ENCODE assay signal across 9 cellular contexts in genomic region chr7:127348247-127348631, GRCh38. TPM values are rescaled to one million over a fixed set of nuclear protein-coding genes. Genes with fewer than 3 reads are reported as not detected.
DNase-seq lines count a peak whose midpoint lies in the region; ATAC-seq and TF ChIP-seq lines count a peak whose summit lies in the region.
"Had no signal": no experiment of that assay in that cellular context is flagged by ENCODE, and none has a peak within 500 bp of the region (broad histone marks: within the 10 kb centered on the region; RNA-seq: fewer than 3 reads in every experiment).

No MANE protein-coding gene starts in this region.

- in situ Hi-C loops in IMR-90 (cut with MboI; ENCODE audit: low sequenced_read_pairs): no loop called here
- in situ Hi-C loops in KBM-7 (cut with MboI; ENCODE audit: low pct_unique_long_range_greater_than_20kb, low sequenced_read_pairs): no loop called here

- POLR2A ChIA-PET in AG04450 (lab: Yijun Ruan, JAX): interaction anchor here (1.2 kb wide), 1 partner anchor 44 kb away, joined by 4 read pairs; the partner anchor contains the start of gene ZNF800
- POLR2A ChIA-PET in IMR-90 (lab: Charles Lee; ENCODE audit: unreplicated experiment): no interaction called here

- WGBS in IMR-90 (ENCODE audit: extremely low coverage in 2 of 2, insufficient read length in 1 of 2), 2 experiments: no CpG with 5 or more reads among the region's 3 CpGs

- no peaks in the 10 kb centered on the region; the same call in 1 of the 2 replicates for H3K9me3 ChIP-seq in AG04450 (ENCODE audit: control insufficient read depth, insufficient read depth, low read length)
- no peaks in the 10 kb centered on the region for H3K9me3 ChIP-seq in IMR-90 (ENCODE audit: control insufficient read depth, insufficient read depth, low read length)
- H3K9me3 ChIP-seq: gastroesophageal sphincter had no signal

- H3K27ac ChIP-seq in AG04450 (ENCODE audit: low read depth, low read length) (no peak overlapping the region), IMR-90 (ENCODE audit: insufficient read depth, low read length) (no peak overlapping the region)
- H3K27ac ChIP-seq: gastroesophageal sphincter had no signal

- H4K20me1 ChIP-seq in IMR-90 (ENCODE audit: insufficient read depth, low read length): no peaks in the 10 kb centered on the region

- no peak overlapping the region for H2BK5ac ChIP-seq in IMR-90 (ENCODE audit: low read depth, low read length, poor library complexity, severe bottlenecking)

- TF ChIP-seq CTCF in AG04450 (IDR thresholded peaks at IDR 0.05; ENCODE audit: low read depth, low read length) (no peak), IMR-90 (conservative IDR thresholded peaks at IDR 0.05; ENCODE audit: low read depth, low read length) (no peak), cardiac fibroblast (IDR thresholded peaks at IDR 0.05; ENCODE audit: low read depth, low read length) (no peak)

- no peaks in the 10 kb centered on the region for H3K27me3 Mint-ChIP-seq in naive B cell

- no peak overlapping the region for H4K8ac ChIP-seq in IMR-90 (ENCODE audit: low read depth in 2 of 2, low read length in 2 of 2)

- H3K36me3 ChIP-seq in IMR-90 (ENCODE audit: control insufficient read depth, insufficient read depth, low read length): peaks cover 1% of the 10 kb centered on the region; the same call in 1 of the 2 replicates

- BruUV-seq in IMR-90 (replicated peaks; lab: Mats Ljungman, UMichigan): no TSS peak

- H3K4ac ChIP-seq in IMR-90 (ENCODE audit: low read depth, low read length): no peak overlapping the region

- H2BK15ac ChIP-seq in IMR-90 (ENCODE audit: low read depth, low read length): no peak overlapping the region

- no peaks in the 10 kb centered on the region; a peak in 1 of 4 replicates for H3K79me1 ChIP-seq in IMR-90 (ENCODE audit: low read depth in 1 of 2, low read length in 2 of 2)

- dilution Hi-C loops in IMR-90 (cut with HindIII; ENCODE audit: low sequenced_read_pairs, unreplicated experiment): no loop called here

- no peak overlapping the region for H2BK120ac ChIP-seq in IMR-90 (ENCODE audit: low read depth, low read length)

- no peak overlapping the region for H3K56ac ChIP-seq in IMR-90 (ENCODE audit: extremely low read depth, insufficient read depth, low read length)

- peak overlapping the region; percentile 39; the same call in 1 of the 2 replicates for H3K9ac ChIP-seq in IMR-90 (ENCODE audit: low read depth, low read length)

- H2AK9ac ChIP-seq in IMR-90 (replicated peaks; ENCODE audit: low read depth, low read length, poor library complexity): no peak overlapping the region

- peak overlapping the region in 3 of 6 donors; percentile 17 to 86 (median 32) for H3K27ac Mint-ChIP-seq in naive B cell

- no peak overlapping the region for H2BK20ac ChIP-seq in IMR-90 (ENCODE audit: low read depth, low read length)

- no peaks in the 10 kb centered on the region for H3K36me3 Mint-ChIP-seq in naive B cell

- no peak overlapping the region for H4K5ac ChIP-seq in IMR-90 (ENCODE audit: low read depth, low read length)

- no peak overlapping the region for H2AFZ ChIP-seq in IMR-90 (replicated peaks; ENCODE audit: low read length, poor library complexity)

- H3K9me3 Mint-ChIP-seq in naive B cell: no peaks in the 10 kb centered on the region

- no peak overlapping the region for H3K14ac ChIP-seq in IMR-90 (replicated peaks; ENCODE audit: low read depth, low read length)

- H3K9me1 ChIP-seq in IMR-90 (ENCODE audit: insufficient read depth, low read length): peaks cover 4% of the 10 kb centered on the region; the same call in 1 of the 2 replicates

- peak overlapping the region; percentile 55 for H3K4me3 ChIP-seq in AG04450 (ENCODE audit: low read depth, low read length)
- H3K4me3 ChIP-seq in IMR-90 (ENCODE audit: insufficient read depth, low read depth, low read length): peak overlapping the region; percentile 33
- H3K4me3 ChIP-seq in cardiac fibroblast (replicated peaks in 1 of 2; ENCODE audit: low read depth in 2 of 2, low read length in 2 of 2): peak overlapping the region; percentile 39 to 46

- TF ChIP-seq POLR2A in IMR-90 (IDR thresholded peaks at IDR 0.05; ENCODE audit: low read depth, low read length): no peak

- peak overlapping the region; percentile 91 for H3K4me2 ChIP-seq in IMR-90 (ENCODE audit: low read depth, low read length)

- intact Hi-C loops in IMR-90 (cut with micrococcal nuclease): loop anchor here (2.0 to 5.0 kb wide), 3 partner anchors 44 to 859 kb away; partner anchors contain the start of gene ZNF800

- H2AK5ac ChIP-seq in IMR-90 (ENCODE audit: low read depth, low read length): no peak overlapping the region

- H3K23ac ChIP-seq in IMR-90 (ENCODE audit: low read depth, low read length): no peak overlapping the region

- peak overlapping the region in 7 of 8 donors; percentile 13 to 79 (median 64) for H3K4me3 Mint-ChIP-seq in naive B cell

- H3K27me3 ChIP-seq in AG04450 (ENCODE audit: control insufficient read depth, insufficient read depth, low read length) (no peaks in the 10 kb centered on the region), IMR-90 (ENCODE audit: control insufficient read depth, insufficient read depth, low read length) (no peaks in the 10 kb centered on the region)
- H3K27me3 ChIP-seq: gastroesophageal sphincter had no signal

- H3K4me1 Mint-ChIP-seq in naive B cell: peaks cover 9 to 17% (median 14%) of the 10 kb centered on the region in 3 donors

- DNase-seq in AG04450 (ENCODE audit: low read depth, low spot score): no peak
- no peak for DNase-seq in IMR-90
- DNase-seq in cardiac fibroblast (ENCODE audit: low read depth in 2 of 2): no peak
- no peak for DNase-seq in naive B cell
- no peak for DNase-seq in KBM-7
- no peak for DNase-seq in stimulated activated CD4-positive, alpha-beta T cell treated with anti-CD3 and anti-CD28 coated beads, Interleukin-2, amount 100 ng/mL, for 48 hours
- DNase-seq in DMS79 treated with DMSO at 0.1 percent for 48 hours (lab: John Stamatoyannopoulos, UW): no peak
- DNase-seq in HPDE6-E6E7 (ENCODE audit: extremely low spot score): no peak

- H3K18ac ChIP-seq in IMR-90 (ENCODE audit: low read depth, low read length): no peak overlapping the region

- no peak for TF ChIP-seq RAD21 in IMR-90 (IDR thresholded peaks at IDR 0.05; ENCODE audit: low read length)

- CTCF ChIA-PET in AG04450 (lab: Charles Lee): interaction anchor here (0.6 to 3.5 kb wide), 22 partner anchors 9 to 873 kb away, joined by 3 to 32 read pairs (median 4); no protein-coding TSS in a partner anchor
- CTCF ChIA-PET in IMR-90 (lab: Yijun Ruan, JAX): interaction anchor here (0.6 to 1.6 kb wide), 5 partner anchors 13 to 1790 kb away, joined by 3 to 5 read pairs (median 3); no protein-coding TSS in a partner anchor

- ATAC-seq in IMR-90 (ENCODE audit: low read depth): peak; percentile 3; the same call in 1 of the 2 replicates
- no peak for ATAC-seq in naive B cell (ENCODE audit: low read depth in 2 of 2)

- H4K91ac ChIP-seq in IMR-90 (ENCODE audit: insufficient read depth, low read depth, low read length): no peak overlapping the region

- no peaks in the 10 kb centered on the region for H3K4me1 ChIP-seq in IMR-90 (ENCODE audit: control insufficient read depth, insufficient read depth, low read length)

TF ChIP-seq in IMR-90, 13 proteins besides CTCF, POLR2A, EP300 and RAD21:
- TF ChIP-seq FOS (IDR thresholded peaks at IDR 0.05; ENCODE audit: low read depth, low read length) (no peak), MAZ (IDR thresholded peaks at IDR 0.05; ENCODE audit: borderline replicate concordance, low read depth, low read length) (no peak), USF2 (IDR thresholded peaks at IDR 0.05; ENCODE audit: low read depth, low read length) (no peak), MAFK (IDR thresholded peaks at IDR 0.05; ENCODE audit: low read depth, low read length) (no peak), SMC3 (IDR thresholded peaks at IDR 0.05; ENCODE audit: low read depth, low read length) (no peak), CEBPB (IDR thresholded peaks at IDR 0.05; ENCODE audit: low read depth, low read length) (no peak), NFE2L2 (IDR thresholded peaks at IDR 0.05; ENCODE audit: low read depth, low read length) (no peak), BHLHE40 (IDR thresholded peaks at IDR 0.05; ENCODE audit: low read depth, low read length) (no peak), MXI1 (IDR thresholded peaks at IDR 0.05; ENCODE audit: borderline replicate concordance, low read depth, low read length) (no peak), CHD1 (IDR thresholded peaks at IDR 0.05; ENCODE audit: low read depth, low read length) (no peak)

RNA-seq across cellular contexts. Expression of gene ZNF800, which starts 44.3 kb away (rescaled TPM):
- 10.5 and 13.1 TPM in 2 replicates for polyA plus RNA-seq in AG04450 (2011; rRNA removed)
- 13.6 and 22.3 TPM in 2 replicates for polyA minus RNA-seq in AG04450 (2011; rRNA and poly(A)+ RNA removed)
- total RNA-seq in IMR-90 (2012; rRNA removed): 13.1 and 20.0 TPM in 2 replicates
- 6.9 TPM in 2 replicates for polyA plus RNA-seq in IMR-90 (2012; rRNA removed)
- polyA plus RNA-seq in IMR-90 (2012; cell fraction: cytosol; rRNA removed): 3.5 and 4.1 TPM in 2 replicates
- polyA plus RNA-seq in IMR-90 (2012; cell fraction: nucleus; rRNA removed; ENCODE audit: low replicate concordance): 18.9 and 19.0 TPM in 2 replicates
- polyA plus RNA-seq in naive B cell (ENCODE audit: low read depth in 6 of 6): 10 to 100 TPM; 24.4 to 64.4 (median 58.4) TPM
